In genomic region chr3:143975549-143976152, GRCh38 we compare ENCODE assay signal across 9 cellular contexts. TPM values are rescaled to one million over a fixed set of nuclear protein-coding genes. Genes with fewer than 3 reads are reported as not detected.
DNase-seq lines count a peak whose midpoint lies in the region; ATAC-seq and TF ChIP-seq lines count a peak whose summit lies in the region.
"Had no signal": no experiment of that assay in that cellular context is flagged by ENCODE, and none has a peak within 500 bp of the region (broad histone marks: within the 10 kb centered on the region; RNA-seq: fewer than 3 reads in every experiment).

No MANE protein-coding gene starts in this region.

- H3K27me3 ChIP-seq in HL-60 (ENCODE audit: insufficient read depth, poor library complexity, severe bottlenecking) (no peaks in the 10 kb centered on the region), esophagus muscularis mucosa (no peaks in the 10 kb centered on the region), psoas muscle (ENCODE audit: insufficient read depth in 3 of 3, low read length in 2 of 3) (no peaks in the 10 kb centered on the region)
- H3K27me3 ChIP-seq: neutrophil had no signal

- H3K4me3 ChIP-seq in HL-60 (replicated peaks; ENCODE audit: insufficient read depth, low read length) = peak overlapping the region; percentile 98; the same call in 1 of the 2 replicates
- peak overlapping the region; percentile 67 to 89 (median 88) for H3K4me3 ChIP-seq in esophagus muscularis mucosa
- H3K4me3 ChIP-seq in psoas muscle = peak overlapping the region; percentile 77

- no peak for TF ChIP-seq EP300 in esophagus muscularis mucosa (IDR thresholded peaks at IDR 0.05)

- H3K36me3 ChIP-seq in esophagus muscularis mucosa = no peaks in the 10 kb centered on the region
- no peaks in the 10 kb centered on the region for H3K36me3 ChIP-seq in psoas muscle (ENCODE audit: insufficient read depth in 1 of 2, low read depth in 1 of 2)
- H3K36me3 ChIP-seq: neutrophil had no signal

- no peak for TF ChIP-seq POLR2A in esophagus muscularis mucosa (IDR thresholded peaks at IDR 0.05; ENCODE audit: low read depth)

- DNase-seq in CD1c-positive myeloid dendritic cell (ENCODE audit: extremely low spot score) (peak; percentile 64), HL-60 (ENCODE audit: low read depth in 1 of 2, low spot score in 1 of 2) (peak in 1 of 2 experiments; percentile 34), RKO (ENCODE audit: low spot score) (peak; percentile 76), esophagus muscularis mucosa (ENCODE audit: extremely low spot score) (no peak), psoas muscle (no peak), NCI-H1092 treated with DMSO at 0.1 percent for 48 hours (lab: John Stamatoyannopoulos, UW) (no peak), activated gamma-delta T cell treated with Interleukin-2 at 50 U/mL for 16 hours (no peak)

- TF ChIP-seq CTCF in HL-60 (IDR thresholded peaks at IDR 0.05; ENCODE audit: insufficient read depth, low read length) (peak; percentile 2), esophagus muscularis mucosa (IDR thresholded peaks at IDR 0.05) (peak; percentile 54 to 66 (median 63)), psoas muscle (IDR thresholded peaks at IDR 0.05) (peak; percentile 51)

- H3K9me3 ChIP-seq in esophagus muscularis mucosa (no peaks in the 10 kb centered on the region), psoas muscle (no peaks in the 10 kb centered on the region)
- H3K9me3 ChIP-seq: neutrophil had no signal

- H3K4me1 ChIP-seq in esophagus muscularis mucosa (peaks cover 4 to 62% (median 57%) of the 10 kb centered on the region in 4 donors), psoas muscle (peaks cover 47% of the 10 kb centered on the region)

- ATAC-seq in psoas muscle (no peak), GM21515 (IDR thresholded peaks at IDR 0.05; ENCODE audit: unreplicated experiment) (no peak)

- intact Hi-C loops in esophagus muscularis mucosa (cut with DNase I) (no loop called here), psoas muscle (cut with DNase I) (no loop called here)

- H3K27ac ChIP-seq in HL-60 (replicated peaks) (peak overlapping the region; percentile 13), esophagus muscularis mucosa (replicated peaks in 1 of 4) (peak overlapping the region; percentile 95 to 97 (median 96)), psoas muscle (no peak overlapping the region)
- H3K27ac ChIP-seq: neutrophil had no signal

- 36% methylated on average over 3 of the region's 3 CpGs for WGBS in esophagus muscularis mucosa
- WGBS in psoas muscle, 3 donors = 43 to 53% (median 44%) methylated on average over 3 of the region's 3 CpGs

RNA-seq across cellular contexts. Expression of gene DIPK2A, which starts 4.0 kb away (rescaled TPM):
- total RNA-seq in esophagus muscularis mucosa (10 to 100 TPM; 38.8 to 68.6 (median 48.3) TPM), psoas muscle (1 to 10 TPM; 3.7 to 9.8 (median 6.4) TPM)
- polyA plus RNA-seq in psoas muscle = 1 to 10 TPM; 2.6 to 4.5 (median 4.2) TPM

Comparison
In these comparisons a context has a peak if more than half of its experiments do, and no peak if none do; other contexts are left out.
1. DNase-seq: peak in CD1c-positive myeloid dendritic cell (single experiment) and RKO (single experiment); none in esophagus muscularis mucosa (single experiment), psoas muscle (0 of 2), NCI-H1092 treated with DMSO at 0.1 percent for 48 hours (single experiment) and activated gamma-delta T cell treated with Interleukin-2 at 50 U/mL for 16 hours (single experiment).
2. CTCF ChIP-seq: peak in every context shown above with its lines; median percentile 63 in esophagus muscularis mucosa; 51 in psoas muscle; 2 in HL-60.
3. Peak in every context shown above with its lines, with median percentiles within 50 percentile points of each other: H3K4me3 ChIP-seq.